ENCODE assay signal across 26 cellular contexts in the genomic region with DNA sequence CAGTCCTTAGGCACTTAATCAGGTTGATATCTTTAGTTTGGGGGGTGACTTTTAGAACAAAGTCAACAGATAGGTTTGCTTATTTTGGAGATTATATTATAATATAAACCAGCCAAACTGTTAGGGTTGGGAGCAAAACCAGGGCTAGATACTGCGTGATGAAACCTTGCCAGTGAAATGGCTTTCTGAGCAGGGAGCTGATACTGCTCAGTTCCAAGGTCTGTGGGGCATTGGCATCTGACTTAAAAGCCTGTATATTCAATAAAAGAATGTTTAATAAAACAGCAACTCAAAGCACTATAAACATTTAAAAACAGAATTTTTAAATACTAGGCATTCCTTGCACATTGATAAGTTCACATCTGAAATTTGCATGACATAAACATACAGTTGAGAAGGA.
"Had no signal": no experiment of that assay in that cellular context is flagged by ENCODE, and none has a peak within 500 bp of the region (broad histone marks: within the 10 kb centered on the region; RNA-seq: fewer than 3 reads in every experiment).

No MANE protein-coding gene starts in this region.

- H3K4me1 ChIP-seq: suprapubic skin, testis, uterus, vagina had no signal

- DNase-seq: stimulated activated CD4-positive, alpha-beta T cell treated with anti-CD3 and anti-CD28 coated beads, Interleukin-2, amount 100 ng/mL, for 48 hours; stimulated activated CD4-positive, alpha-beta T cell treated with anti-CD3 and anti-CD28 coated beads, Interleukin-4, amount 100 ng/mL, for 1 hour; stimulated activated CD4-positive, alpha-beta T cell treated with anti-CD3 and anti-CD28 coated beads, Interleukin-4, amount 100 ng/mL, for 24 hours; stimulated activated CD4-positive, alpha-beta T cell treated with anti-CD3 and anti-CD28 coated beads, Interleukin-4, amount 100 ng/mL, for 4 hours; stimulated activated CD8-positive, alpha-beta memory T cell treated with anti-CD3 and anti-CD28 coated beads, Interleukin-4, amount 100 ng/mL, for 48 hours; stimulated activated naive B cell treated with anti-CD40 and anti-IgM and Interleukin-4, amounts not matched to agents 10 μg/mL and 1 μg/mL and 100 μg/mL, for 72 hours; stimulated activated naive CD4-positive, alpha-beta T cell; stimulated activated naive CD4-positive, alpha-beta T cell treated with Interleukin-2 at 50 U/mL for 16 hours; stimulated activated naive CD8-positive, alpha-beta T cell treated with anti-CD3 and anti-CD28 coated beads, Interleukin-15, amount 100 ng/mL, for 72 hours; stimulated activated naive CD8-positive, alpha-beta T cell treated with anti-CD3 and anti-CD28 coated beads, Interleukin-15, Interleukin-2, amounts not matched to agents 100 U/mL and 50 U/mL, for 24 hours; substantia nigra; testis; thyroid gland; tibial artery; transverse colon; trophoblast cell; upper lobe of left lung; upper lobe of right lung; uterus had no signal

- H3K27ac ChIP-seq: suprapubic skin, testis, thoracic aorta, thyroid gland, tibial nerve, transverse colon, upper lobe of right lung, uterus, vagina had no signal

- H3K9me3 ChIP-seq: stomach, suprapubic skin, testis, thoracic aorta, thyroid gland, tibial artery, tibial nerve, transverse colon, upper lobe of left lung, upper lobe of right lung, uterus, vagina had no signal

- H3K4me3 ChIP-seq: stomach, suprapubic skin, testis, thoracic aorta, thyroid gland, tibial artery, tibial nerve, transverse colon, upper lobe of left lung, upper lobe of right lung, uterus, vagina had no signal

- H3K27me3 ChIP-seq: stomach, suprapubic skin, testis, thyroid gland, tibial artery, tibial nerve, transverse colon, upper lobe of left lung, upper lobe of right lung, uterus, vagina had no signal

- ATAC-seq: stimulated activated effector memory CD8-positive, alpha-beta T cell treated with anti-CD3 and anti-CD28 coated beads, Interleukin-12 subunit alpha, Interleukin-12 subunit beta, amount 100 ng/mL, for 72 hours; stimulated activated memory B cell treated with anti-CD40 and anti-IgM and Interleukin-4, amounts not matched to agents 10 μg/mL and 1 μg/mL and 100 μg/mL, for 72 hours; stimulated activated naive B cell treated with anti-CD40 and anti-IgM and Interleukin-4, amounts not matched to agents 10 μg/mL and 1 μg/mL and 100 μg/mL, for 72 hours; stimulated activated naive CD8-positive, alpha-beta T cell treated with anti-CD3 and anti-CD28 coated beads, Interleukin-15, amount 100 ng/mL, for 72 hours; stimulated activated naive CD8-positive, alpha-beta T cell treated with anti-CD3 and anti-CD28 coated beads, Interleukin-15, Interleukin-2, amounts not matched to agents 100 U/mL and 50 U/mL, for 24 hours; upper lobe of right lung had no signal

- H3K36me3 ChIP-seq: stomach, suprapubic skin, thoracic aorta, thyroid gland, tibial artery, tibial nerve, transverse colon, upper lobe of left lung, upper lobe of right lung, uterus, vagina had no signal
